20 cellular contexts compared by ENCODE assay signal in genomic region chr14:104766256-104766862, GRCh38.
"Had no signal": no experiment of that assay in that cellular context is flagged by ENCODE, and none has a peak within 500 bp of the region (broad histone marks: within the 10 kb centered on the region; RNA-seq: fewer than 3 reads in every experiment).

No MANE protein-coding gene starts in this region.

- H3K27me3 Mint-ChIP-seq: activated B cell treated with CpG ODN at 0.5 μM for 24 hours; activated CD8-positive, alpha-beta T cell treated with anti-CD3 and anti-CD28 coated beads for 36 hours; activated T-helper 17 cell treated with anti-CD3 and anti-CD28 coated beads, Interleukin-2, amount 50 U/mL, for 72 hours; dendritic cell treated with granulocyte-macrophage colony-stimulating factor and Interleukin-4, amounts not matched to agents 40 ng/mL and 50 ng/mL, for 4 days; stimulated activated naive B cell treated with anti-CD40 and anti-IgM and Interleukin-4, amounts not matched to agents 10 μg/mL and 1 μg/mL and 100 μg/mL, for 72 hours had no signal

- H3K79me2 ChIP-seq: parathyroid adenoma had no signal

- H3K9me3 ChIP-seq: ascending aorta had no signal

- H2AFZ ChIP-seq: parathyroid adenoma had no signal

- H3K4me3 ChIP-seq: ascending aorta, heart left ventricle, tibial artery had no signal

- H3K27me3 ChIP-seq: ascending aorta, heart left ventricle, tibial artery had no signal

- H3K9ac ChIP-seq: parathyroid adenoma had no signal

- ATAC-seq: activated CD8-positive, alpha-beta T cell treated with anti-CD3 and anti-CD28 coated beads for 36 hours; activated T-helper 17 cell treated with anti-CD3 and anti-CD28 coated beads, Interleukin-2, amount 50 U/mL, for 72 hours; heart left ventricle; stimulated activated naive B cell treated with anti-CD40 and anti-IgM and Interleukin-4, amounts not matched to agents 10 μg/mL and 1 μg/mL and 100 μg/mL, for 72 hours had no signal

- H3K27ac ChIP-seq: ascending aorta, epithelial cell of prostate, heart left ventricle, parathyroid adenoma, tibial artery had no signal

- DNase-seq: activated B cell treated with CpG ODN at 0.5 μM for 24 hours; activated CD4-positive, alpha-beta T cell treated with anti-CD3 and anti-CD28 coated beads for 48 hours; activated CD8-positive, alpha-beta memory T cell treated with anti-CD3 and anti-CD28 coated beads, Interleukin-2, amount 50 U/mL, for 48 hours; activated CD8-positive, alpha-beta T cell treated with anti-CD3 and anti-CD28 coated beads for 36 hours; activated naive CD4-positive, alpha-beta T cell treated with Interleukin-2 at 50 U/mL for 16 hours; effector memory CD4-positive, alpha-beta T cell; foreskin melanocyte; heart left ventricle; stimulated activated CD4-positive, alpha-beta T cell treated with anti-CD3 and anti-CD28 coated beads, Interleukin-15, amount 100 ng/mL, for 24 hours; stimulated activated CD4-positive, alpha-beta T cell treated with anti-CD3 and anti-CD28 coated beads, Interleukin-4, amount 100 ng/mL, for 1 hour; stimulated activated naive B cell treated with anti-CD40 and anti-IgM and Interleukin-4, amounts not matched to agents 10 μg/mL and 1 μg/mL and 100 μg/mL, for 72 hours; tibial artery had no signal

- H3K9me3 Mint-ChIP-seq: activated T-helper 17 cell treated with anti-CD3 and anti-CD28 coated beads, Interleukin-2, amount 50 U/mL, for 72 hours had no signal

- H3K4me1 Mint-ChIP-seq: activated T-helper 17 cell treated with anti-CD3 and anti-CD28 coated beads, Interleukin-2, amount 50 U/mL, for 72 hours had no signal

- FAIRE-seq: bronchial epithelial cell, islet of Langerhans had no signal

- H3K27ac Mint-ChIP-seq: activated B cell treated with CpG ODN at 0.5 μM for 24 hours; activated CD8-positive, alpha-beta T cell treated with anti-CD3 and anti-CD28 coated beads for 36 hours; activated T-helper 17 cell treated with anti-CD3 and anti-CD28 coated beads, Interleukin-2, amount 50 U/mL, for 72 hours; dendritic cell treated with granulocyte-macrophage colony-stimulating factor and Interleukin-4, amounts not matched to agents 40 ng/mL and 50 ng/mL, for 4 days; stimulated activated naive B cell treated with anti-CD40 and anti-IgM and Interleukin-4, amounts not matched to agents 10 μg/mL and 1 μg/mL and 100 μg/mL, for 72 hours; T-helper 1 cell treated with Interleukin-12 subunit alpha and Interleukin-12 subunit beta and Interleukin-4 antibody, amounts not matched to agents 30 μg/mL and 1 μg/mL, for 36 hours had no signal

- H3K4me3 Mint-ChIP-seq: activated B cell treated with CpG ODN at 0.5 μM for 24 hours; activated CD8-positive, alpha-beta T cell treated with anti-CD3 and anti-CD28 coated beads for 36 hours; activated T-helper 17 cell treated with anti-CD3 and anti-CD28 coated beads, Interleukin-2, amount 50 U/mL, for 72 hours; dendritic cell treated with granulocyte-macrophage colony-stimulating factor and Interleukin-4, amounts not matched to agents 40 ng/mL and 50 ng/mL, for 4 days; stimulated activated naive B cell treated with anti-CD40 and anti-IgM and Interleukin-4, amounts not matched to agents 10 μg/mL and 1 μg/mL and 100 μg/mL, for 72 hours; T-helper 1 cell treated with Interleukin-12 subunit alpha and Interleukin-12 subunit beta and Interleukin-4 antibody, amounts not matched to agents 30 μg/mL and 1 μg/mL, for 36 hours had no signal
